In the genomic region with DNA sequence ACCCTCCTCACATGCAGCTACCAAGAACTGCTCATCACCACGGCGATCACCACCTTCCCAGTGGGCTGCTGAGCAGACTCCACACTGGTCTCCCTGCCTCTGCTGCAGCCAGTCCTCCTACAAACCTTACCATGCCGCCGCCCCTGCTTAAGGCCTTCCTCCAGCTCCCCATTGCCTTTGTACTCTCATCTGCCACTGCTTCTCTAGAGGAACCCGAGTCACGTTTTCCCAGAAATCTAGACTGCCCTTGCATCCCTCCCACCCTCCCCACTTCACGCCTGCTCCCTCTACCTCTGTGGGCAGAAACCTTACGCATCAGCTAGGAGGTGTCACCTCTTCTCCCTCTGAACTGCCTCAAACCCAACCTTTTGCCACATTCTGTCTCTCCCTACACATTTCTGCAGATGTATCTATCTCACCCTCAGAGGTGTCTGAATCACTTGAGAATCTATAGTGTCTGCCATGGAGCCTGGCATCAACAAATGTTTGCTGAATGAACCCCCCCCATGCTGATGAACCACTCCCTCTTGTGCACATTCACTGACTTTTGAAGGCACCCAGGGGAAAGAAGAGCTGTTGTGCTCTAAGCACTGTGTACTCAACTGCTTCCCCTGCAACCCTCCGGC, we compare ENCODE assay signal across 2 cellular contexts.
TF ChIP-seq lines count a peak whose summit lies in the region.

No MANE protein-coding gene starts in this region.

TF ChIP-seq in HEK293, 187 proteins besides CTCF, POLR2A, EP300 and RAD21 (continues in another document):
- TF ChIP-seq ZNF664 (tag by site-specific recombination; IDR thresholded peaks at IDR 0.05) (no peak), ZNF558 (tag by site-specific recombination; IDR thresholded peaks at IDR 0.05) (no peak), TRIM28 (IDR thresholded peaks at IDR 0.05; ENCODE audit: borderline replicate concordance, low read length) (no peak), ZNF701 (tag by site-specific recombination; IDR thresholded peaks at IDR 0.05) (no peak), ZNF639 (tag by site-specific recombination; IDR thresholded peaks at IDR 0.05) (no peak), ZNF138 (tag by site-specific recombination; IDR thresholded peaks at IDR 0.05; ENCODE audit: borderline replicate concordance) (no peak), IKZF3 (tag by site-specific recombination; IDR thresholded peaks at IDR 0.05) (no peak), ZSCAN30 (tag by site-specific recombination; IDR thresholded peaks at IDR 0.05) (no peak), ZFHX2 (tag by site-specific recombination; conservative IDR thresholded peaks at IDR 0.05) (0 out of 2 replicates have a peak, but pooled peaks have one; percentile 31), AEBP2 (tag by site-specific recombination; IDR thresholded peaks at IDR 0.05; ENCODE audit: borderline replicate concordance) (no peak), SP7 (tag by site-specific recombination; IDR thresholded peaks at IDR 0.05) (no peak), ZNF596 (tag by site-specific recombination; IDR thresholded peaks at IDR 0.05) (no peak)
- TF ChIP-seq, protein P1, sequence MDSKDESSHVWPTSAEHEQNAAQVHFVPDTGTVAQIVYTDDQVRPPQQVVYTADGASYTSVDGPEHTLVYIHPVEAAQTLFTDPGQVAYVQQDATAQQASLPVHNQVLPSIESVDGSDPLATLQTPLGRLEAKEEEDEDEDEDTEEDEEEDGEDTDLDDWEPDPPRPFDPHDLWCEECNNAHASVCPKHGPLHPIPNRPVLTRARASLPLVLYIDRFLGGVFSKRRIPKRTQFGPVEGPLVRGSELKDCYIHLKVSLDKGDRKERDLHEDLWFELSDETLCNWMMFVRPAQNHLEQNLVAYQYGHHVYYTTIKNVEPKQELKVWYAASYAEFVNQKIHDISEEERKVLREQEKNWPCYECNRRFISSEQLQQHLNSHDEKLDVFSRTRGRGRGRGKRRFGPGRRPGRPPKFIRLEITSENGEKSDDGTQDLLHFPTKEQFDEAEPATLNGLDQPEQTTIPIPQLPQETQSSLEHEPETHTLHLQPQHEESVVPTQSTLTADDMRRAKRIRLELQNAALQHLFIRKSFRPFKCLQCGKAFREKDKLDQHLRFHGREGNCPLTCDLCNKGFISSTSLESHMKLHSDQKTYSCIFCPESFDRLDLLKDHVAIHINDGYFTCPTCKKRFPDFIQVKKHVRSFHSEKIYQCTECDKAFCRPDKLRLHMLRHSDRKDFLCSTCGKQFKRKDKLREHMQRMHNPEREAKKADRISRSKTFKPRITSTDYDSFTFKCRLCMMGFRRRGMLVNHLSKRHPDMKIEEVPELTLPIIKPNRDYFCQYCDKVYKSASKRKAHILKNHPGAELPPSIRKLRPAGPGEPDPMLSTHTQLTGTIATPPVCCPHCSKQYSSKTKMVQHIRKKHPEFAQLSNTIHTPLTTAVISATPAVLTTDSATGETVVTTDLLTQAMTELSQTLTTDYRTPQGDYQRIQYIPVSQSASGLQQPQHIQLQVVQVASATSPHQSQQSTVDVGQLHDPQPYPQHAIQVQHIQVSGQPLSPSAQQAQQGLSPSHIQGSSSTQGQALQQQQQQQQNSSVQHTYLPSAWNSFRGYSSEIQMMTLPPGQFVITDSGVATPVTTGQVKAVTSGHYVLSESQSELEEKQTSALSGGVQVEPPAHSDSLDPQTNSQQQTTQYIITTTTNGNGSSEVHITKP (tag by site-specific recombination; IDR thresholded peaks at IDR 0.05) = peak; percentile 95
- TF ChIP-seq, protein P2, sequence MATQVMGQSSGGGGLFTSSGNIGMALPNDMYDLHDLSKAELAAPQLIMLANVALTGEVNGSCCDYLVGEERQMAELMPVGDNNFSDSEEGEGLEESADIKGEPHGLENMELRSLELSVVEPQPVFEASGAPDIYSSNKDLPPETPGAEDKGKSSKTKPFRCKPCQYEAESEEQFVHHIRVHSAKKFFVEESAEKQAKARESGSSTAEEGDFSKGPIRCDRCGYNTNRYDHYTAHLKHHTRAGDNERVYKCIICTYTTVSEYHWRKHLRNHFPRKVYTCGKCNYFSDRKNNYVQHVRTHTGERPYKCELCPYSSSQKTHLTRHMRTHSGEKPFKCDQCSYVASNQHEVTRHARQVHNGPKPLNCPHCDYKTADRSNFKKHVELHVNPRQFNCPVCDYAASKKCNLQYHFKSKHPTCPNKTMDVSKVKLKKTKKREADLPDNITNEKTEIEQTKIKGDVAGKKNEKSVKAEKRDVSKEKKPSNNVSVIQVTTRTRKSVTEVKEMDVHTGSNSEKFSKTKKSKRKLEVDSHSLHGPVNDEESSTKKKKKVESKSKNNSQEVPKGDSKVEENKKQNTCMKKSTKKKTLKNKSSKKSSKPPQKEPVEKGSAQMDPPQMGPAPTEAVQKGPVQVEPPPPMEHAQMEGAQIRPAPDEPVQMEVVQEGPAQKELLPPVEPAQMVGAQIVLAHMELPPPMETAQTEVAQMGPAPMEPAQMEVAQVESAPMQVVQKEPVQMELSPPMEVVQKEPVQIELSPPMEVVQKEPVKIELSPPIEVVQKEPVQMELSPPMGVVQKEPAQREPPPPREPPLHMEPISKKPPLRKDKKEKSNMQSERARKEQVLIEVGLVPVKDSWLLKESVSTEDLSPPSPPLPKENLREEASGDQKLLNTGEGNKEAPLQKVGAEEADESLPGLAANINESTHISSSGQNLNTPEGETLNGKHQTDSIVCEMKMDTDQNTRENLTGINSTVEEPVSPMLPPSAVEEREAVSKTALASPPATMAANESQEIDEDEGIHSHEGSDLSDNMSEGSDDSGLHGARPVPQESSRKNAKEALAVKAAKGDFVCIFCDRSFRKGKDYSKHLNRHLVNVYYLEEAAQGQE (tag by site-specific recombination; IDR thresholded peaks at IDR 0.05) = no peak

TF ChIP-seq in SK-N-SH, 30 proteins besides CTCF, POLR2A, EP300 and RAD21:
- TF ChIP-seq, protein P2 (IDR thresholded peaks at IDR 0.05; ENCODE audit: low read depth, low read length) = no peak
- TF ChIP-seq GABPA (IDR thresholded peaks at IDR 0.05; ENCODE audit: low read depth) (no peak), RCOR1 (IDR thresholded peaks at IDR 0.05; ENCODE audit: low read length) (no peak), SIN3A (IDR thresholded peaks at IDR 0.05; ENCODE audit: borderline replicate concordance, low read depth, low read length) (no peak)
